ENCODE assay signal across 1 cellular context in the genomic region with DNA sequence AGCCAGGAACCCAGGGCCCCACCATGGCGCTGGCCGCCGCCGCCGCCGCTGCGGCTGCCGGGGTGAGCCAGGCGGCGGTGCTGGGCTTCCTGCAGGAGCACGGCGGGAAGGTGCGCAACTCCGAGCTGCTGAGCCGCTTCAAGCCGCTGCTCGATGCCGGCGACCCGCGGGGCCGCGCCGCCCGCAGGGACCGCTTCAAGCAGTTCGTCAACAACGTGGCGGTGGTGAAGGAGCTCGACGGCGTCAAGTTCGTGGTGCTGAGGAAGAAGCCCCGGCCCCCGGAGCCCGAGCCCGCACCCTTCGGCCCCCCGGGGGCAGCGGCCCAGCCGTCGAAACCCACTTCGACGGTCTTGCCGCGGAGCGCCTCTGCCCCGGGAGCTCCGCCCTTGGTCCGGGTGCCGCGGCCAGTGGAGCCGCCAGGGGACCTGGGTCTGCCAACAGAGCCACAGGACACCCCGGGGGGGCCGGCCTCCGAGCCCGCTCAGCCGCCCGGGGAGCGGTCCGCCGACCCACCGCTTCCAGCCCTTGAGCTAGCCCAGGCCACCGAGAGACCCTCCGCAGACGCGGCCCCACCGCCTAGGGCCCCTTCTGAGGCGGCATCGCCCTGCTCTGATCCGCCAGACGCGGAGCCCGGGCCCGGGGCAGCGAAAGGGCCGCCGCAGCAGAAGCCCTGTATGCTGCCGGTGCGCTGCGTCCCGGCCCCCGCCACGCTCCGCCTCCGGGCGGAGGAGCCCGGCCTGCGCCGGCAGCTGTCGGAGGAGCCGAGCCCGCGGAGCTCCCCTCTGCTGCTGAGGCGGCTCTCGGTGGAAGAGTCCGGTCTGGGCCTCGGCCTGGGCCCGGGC.
TF ChIP-seq lines count a peak whose summit lies in the region.

No MANE protein-coding gene starts in this region.

TF ChIP-seq in H1, 55 proteins besides CTCF, POLR2A, EP300 and RAD21:
- TF ChIP-seq CREB1 (IDR thresholded peaks at IDR 0.05): no peak
- TF ChIP-seq SP4 (IDR thresholded peaks at IDR 0.05; ENCODE audit: low read length): no peak
- TF ChIP-seq CBX8 (IDR thresholded peaks at IDR 0.05; ENCODE audit: borderline replicate concordance, low read depth, low read length): no peak
- TF ChIP-seq ATF3 (IDR thresholded peaks at IDR 0.05; ENCODE audit: insufficient read depth, low read depth, low read length): no peak
- TF ChIP-seq EZH2 (IDR thresholded peaks at IDR 0.05; ENCODE audit: low read depth, low read length, severe bottlenecking): peak; percentile 54
- TF ChIP-seq, protein P1, sequence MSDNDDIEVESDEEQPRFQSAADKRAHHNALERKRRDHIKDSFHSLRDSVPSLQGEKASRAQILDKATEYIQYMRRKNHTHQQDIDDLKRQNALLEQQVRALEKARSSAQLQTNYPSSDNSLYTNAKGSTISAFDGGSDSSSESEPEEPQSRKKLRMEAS (IDR thresholded peaks at IDR 0.05): peak; percentile 82
- TF ChIP-seq CHD2 (IDR thresholded peaks at IDR 0.05; ENCODE audit: low read length): no peak
- TF ChIP-seq, protein P2, sequence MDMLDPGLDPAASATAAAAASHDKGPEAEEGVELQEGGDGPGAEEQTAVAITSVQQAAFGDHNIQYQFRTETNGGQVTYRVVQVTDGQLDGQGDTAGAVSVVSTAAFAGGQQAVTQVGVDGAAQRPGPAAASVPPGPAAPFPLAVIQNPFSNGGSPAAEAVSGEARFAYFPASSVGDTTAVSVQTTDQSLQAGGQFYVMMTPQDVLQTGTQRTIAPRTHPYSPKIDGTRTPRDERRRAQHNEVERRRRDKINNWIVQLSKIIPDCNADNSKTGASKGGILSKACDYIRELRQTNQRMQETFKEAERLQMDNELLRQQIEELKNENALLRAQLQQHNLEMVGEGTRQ (IDR thresholded peaks at IDR 0.05; ENCODE audit: low read length): no peak
- TF ChIP-seq ASH2L (IDR thresholded peaks at IDR 0.05; ENCODE audit: low read length): no peak
- TF ChIP-seq MAFK (IDR thresholded peaks at IDR 0.05; ENCODE audit: low read depth, low read length): no peak
- TF ChIP-seq, protein P3, sequence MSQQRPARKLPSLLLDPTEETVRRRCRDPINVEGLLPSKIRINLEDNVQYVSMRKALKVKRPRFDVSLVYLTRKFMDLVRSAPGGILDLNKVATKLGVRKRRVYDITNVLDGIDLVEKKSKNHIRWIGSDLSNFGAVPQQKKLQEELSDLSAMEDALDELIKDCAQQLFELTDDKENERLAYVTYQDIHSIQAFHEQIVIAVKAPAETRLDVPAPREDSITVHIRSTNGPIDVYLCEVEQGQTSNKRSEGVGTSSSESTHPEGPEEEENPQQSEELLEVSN (IDR thresholded peaks at IDR 0.05): peak; percentile 83
- TF ChIP-seq, protein P4, sequence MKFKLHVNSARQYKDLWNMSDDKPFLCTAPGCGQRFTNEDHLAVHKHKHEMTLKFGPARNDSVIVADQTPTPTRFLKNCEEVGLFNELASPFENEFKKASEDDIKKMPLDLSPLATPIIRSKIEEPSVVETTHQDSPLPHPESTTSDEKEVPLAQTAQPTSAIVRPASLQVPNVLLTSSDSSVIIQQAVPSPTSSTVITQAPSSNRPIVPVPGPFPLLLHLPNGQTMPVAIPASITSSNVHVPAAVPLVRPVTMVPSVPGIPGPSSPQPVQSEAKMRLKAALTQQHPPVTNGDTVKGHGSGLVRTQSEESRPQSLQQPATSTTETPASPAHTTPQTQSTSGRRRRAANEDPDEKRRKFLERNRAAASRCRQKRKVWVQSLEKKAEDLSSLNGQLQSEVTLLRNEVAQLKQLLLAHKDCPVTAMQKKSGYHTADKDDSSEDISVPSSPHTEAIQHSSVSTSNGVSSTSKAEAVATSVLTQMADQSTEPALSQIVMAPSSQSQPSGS (IDR thresholded peaks at IDR 0.05; ENCODE audit: low read length): no peak
